Comparison of ENCODE assay signal across 25 cellular contexts in the genomic region with DNA sequence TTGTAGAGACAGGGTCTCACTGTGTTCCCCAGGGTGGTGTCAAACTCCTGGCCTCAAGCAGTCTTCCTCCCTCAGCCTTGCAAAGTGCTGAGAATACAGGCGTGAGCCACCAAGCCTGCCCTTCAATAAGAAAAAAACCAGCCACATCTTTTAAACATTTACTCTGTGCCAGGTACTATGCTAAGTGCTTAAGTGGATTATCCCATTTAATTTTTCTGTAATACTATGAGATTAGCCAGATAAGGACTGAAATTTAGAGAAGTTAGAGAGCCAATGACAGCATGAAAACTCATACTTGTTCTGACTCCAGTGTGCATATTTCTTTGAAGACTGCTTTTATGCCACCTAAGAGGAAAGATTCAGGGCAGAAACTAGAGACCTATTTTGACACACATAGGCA.
"Had no signal": no experiment of that assay in that cellular context is flagged by ENCODE, and none has a peak within 500 bp of the region (broad histone marks: within the 10 kb centered on the region; RNA-seq: fewer than 3 reads in every experiment).

No MANE protein-coding gene starts in this region.

- H3K4me3 ChIP-seq: esophagus squamous epithelium, gastrocnemius medialis, heart right ventricle, left lung, lower lobe of right lung, mucosa of descending colon had no signal

- H3K9me3 ChIP-seq: esophagus squamous epithelium, gastrocnemius medialis, heart right ventricle, left lung, lower lobe of right lung, mucosa of descending colon had no signal

- H3K27me3 ChIP-seq: esophagus squamous epithelium, gastrocnemius medialis, heart right ventricle, left lung had no signal

- DNase-seq: cortex of kidney; effector CD8-positive, alpha-beta T cell; effector memory CD8-positive, alpha-beta T cell; endodermal cell; esophagus squamous epithelium; foreskin fibroblast; foreskin melanocyte; gastrocnemius medialis; glutamatergic neuron; head of caudate nucleus; heart right ventricle; hippocampal formation; left cardiac atrium; left lung; left ventricle myocardium superior; lower lobe of right lung; mesenchymal stem cell; mucosa of descending colon; naive B cell; naive thymus-derived CD8-positive, alpha-beta T cell had no signal

- H3K4me1 ChIP-seq: esophagus squamous epithelium, heart right ventricle, left lung, lower lobe of right lung had no signal

- ATAC-seq: effector memory CD8-positive, alpha-beta T cell; esophagus mucosa; gastrocnemius medialis; heart right ventricle; left cardiac atrium; left lung; left ventricle myocardium superior; lower lobe of right lung; mucosa of descending colon; naive thymus-derived CD8-positive, alpha-beta T cell had no signal

- H3K27ac ChIP-seq: epithelial cell of prostate, esophagus squamous epithelium, gastrocnemius medialis, heart right ventricle, left lung, lower lobe of right lung had no signal

- FAIRE-seq: endometrium, islet of Langerhans, keratinocyte had no signal
